Comparison of ENCODE assay signal across 10 cellular contexts in the genomic region with DNA sequence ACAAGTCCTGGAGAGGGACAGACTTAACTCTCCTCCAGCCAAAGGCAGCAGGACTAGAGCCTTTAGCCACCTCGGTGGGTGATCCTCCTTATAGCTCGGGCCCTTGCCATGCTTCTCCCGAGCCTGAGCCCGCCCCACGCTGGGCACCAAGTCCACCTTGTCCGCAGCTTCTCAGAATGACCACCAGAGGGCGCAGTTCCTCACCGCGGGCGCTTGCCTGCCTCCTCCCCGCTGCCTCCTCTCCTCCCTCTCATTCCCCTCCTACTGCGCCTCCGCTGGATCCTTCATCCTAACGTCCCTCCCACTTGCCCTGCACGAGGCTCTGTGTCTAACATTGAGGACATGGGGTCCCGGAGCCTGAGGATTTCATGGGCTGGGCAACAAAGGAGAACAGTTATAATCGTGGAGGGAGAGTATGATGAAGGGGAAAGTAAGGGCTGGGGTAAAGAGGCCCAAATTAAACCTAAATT. TPM values are rescaled to one million over a fixed set of nuclear protein-coding genes. Genes with fewer than 3 reads are reported as not detected.
DNase-seq lines count a peak whose midpoint lies in the region; ATAC-seq, FAIRE-seq and TF ChIP-seq lines count a peak whose summit lies in the region.
"Had no signal": no experiment of that assay in that cellular context is flagged by ENCODE, and none has a peak within 500 bp of the region (broad histone marks: within the 10 kb centered on the region; RNA-seq: fewer than 3 reads in every experiment).

No MANE protein-coding gene starts in this region.

- FAIRE-seq in urothelium cell line (lab: Jason Lieb, UNC) = no peak

- H3K27ac ChIP-seq in cardiac muscle cell = no peak overlapping the region
- no peak overlapping the region for H3K27ac ChIP-seq in psoas muscle
- H3K27ac ChIP-seq: BLaER1 treated with 17β-estradiol and CSF1 and Interleukin-3, amounts not matched to agents 10 nM and 100 nM had no signal

- H3K27ac Mint-ChIP-seq in activated naive CD8-positive, alpha-beta T cell treated with anti-CD3 and anti-CD28 coated beads for 36 hours = no peak overlapping the region
- H3K27ac Mint-ChIP-seq: stimulated activated naive CD8-positive, alpha-beta T cell treated with anti-CD3 and anti-CD28 coated beads, Interleukin-15, Interleukin-2, amounts not matched to agents 100 ng/mL and 50 ng/mL, for 24 hours had no signal

- peak; percentile 11 to 48 for DNase-seq in NCI-H187 (lab: John Stamatoyannopoulos, UW)
- no peak for DNase-seq in NCI-H187 treated with DMSO at 0.1 percent for 48 hours (lab: John Stamatoyannopoulos, UW)
- DNase-seq in NAMALWA (ENCODE audit: low spot score) = peak; percentile 70
- DNase-seq in SKM-1 (lab: John Stamatoyannopoulos, UW; ENCODE audit: unreplicated experiment) = peak; percentile 76
- peak; percentile 63 for DNase-seq in activated naive CD8-positive, alpha-beta T cell treated with anti-CD3 and anti-CD28 coated beads for 36 hours
- peak; percentile 82 to 90 for DNase-seq in cardiac muscle cell (ENCODE audit: low read depth in 1 of 2, low spot score in 1 of 2)
- DNase-seq in psoas muscle = peak; percentile 67 to 80
- DNase-seq in urothelium cell line (ENCODE audit: low spot score) = peak; percentile 91

- peaks cover 12% of the 10 kb centered on the region for H3K27me3 Mint-ChIP-seq in activated naive CD8-positive, alpha-beta T cell treated with anti-CD3 and anti-CD28 coated beads for 36 hours

- intact Hi-C loops in psoas muscle (cut with DNase I) = loop anchor here (2.0 to 10.0 kb wide), 3 partner anchors 141 to 161 kb away; a partner anchor contains a TSS

- H3K27me3 ChIP-seq in cardiac muscle cell = no peaks in the 10 kb centered on the region
- H3K27me3 ChIP-seq in psoas muscle (ENCODE audit: insufficient read depth in 3 of 3, low read length in 2 of 3) = no peaks in the 10 kb centered on the region
- H3K27me3 ChIP-seq: BLaER1 treated with 17β-estradiol and CSF1 and Interleukin-3, amounts not matched to agents 10 nM and 100 nM had no signal

- H3K4me3 ChIP-seq in cardiac muscle cell = no peak overlapping the region
- H3K4me3 ChIP-seq in psoas muscle = no peak overlapping the region
- H3K4me3 ChIP-seq: BLaER1 treated with 17β-estradiol and CSF1 and Interleukin-3, amounts not matched to agents 10 nM and 100 nM had no signal

- H3K9me3 ChIP-seq in cardiac muscle cell (ENCODE audit: low read depth) = no peaks in the 10 kb centered on the region
- H3K9me3 ChIP-seq in psoas muscle = no peaks in the 10 kb centered on the region

- H3K9me3 Mint-ChIP-seq in activated naive CD8-positive, alpha-beta T cell treated with anti-CD3 and anti-CD28 coated beads for 36 hours = no peaks in the 10 kb centered on the region
- H3K9me3 Mint-ChIP-seq: stimulated activated naive CD8-positive, alpha-beta T cell treated with anti-CD3 and anti-CD28 coated beads, Interleukin-15, Interleukin-2, amounts not matched to agents 100 ng/mL and 50 ng/mL, for 24 hours had no signal

- 2 to 5% (median 3%) methylated on average over 17 of the region's 17 CpGs for WGBS in psoas muscle, 3 donors

- peaks cover 4% of the 10 kb centered on the region for H3K4me1 Mint-ChIP-seq in activated naive CD8-positive, alpha-beta T cell treated with anti-CD3 and anti-CD28 coated beads for 36 hours

- TF ChIP-seq CTCF in cardiac muscle cell (IDR thresholded peaks at IDR 0.05; ENCODE audit: low read depth, low read length) (peak; percentile 94), psoas muscle (IDR thresholded peaks at IDR 0.05) (peak; percentile 91)

- no peaks in the 10 kb centered on the region for H3K36me3 ChIP-seq in cardiac muscle cell
- H3K36me3 ChIP-seq in psoas muscle (ENCODE audit: insufficient read depth in 1 of 2, low read depth in 1 of 2) = no peaks in the 10 kb centered on the region
- H3K36me3 ChIP-seq: BLaER1 treated with 17β-estradiol and CSF1 and Interleukin-3, amounts not matched to agents 10 nM and 100 nM had no signal

- H3K4me3 Mint-ChIP-seq in activated naive CD8-positive, alpha-beta T cell treated with anti-CD3 and anti-CD28 coated beads for 36 hours = no peak overlapping the region
- H3K4me3 Mint-ChIP-seq: stimulated activated naive CD8-positive, alpha-beta T cell treated with anti-CD3 and anti-CD28 coated beads, Interleukin-15, Interleukin-2, amounts not matched to agents 100 ng/mL and 50 ng/mL, for 24 hours had no signal

- H3K36me3 Mint-ChIP-seq in activated naive CD8-positive, alpha-beta T cell treated with anti-CD3 and anti-CD28 coated beads for 36 hours = no peaks in the 10 kb centered on the region

- peak; percentile 78 to 97 (median 94) for ATAC-seq in psoas muscle

- H3K4me1 ChIP-seq in cardiac muscle cell (ENCODE audit: low read depth) (no peaks in the 10 kb centered on the region), psoas muscle (no peaks in the 10 kb centered on the region)
- H3K4me1 ChIP-seq: BLaER1 treated with 17β-estradiol and CSF1 and Interleukin-3, amounts not matched to agents 10 nM and 100 nM had no signal

RNA-seq across cellular contexts. Expression of a gene that starts 11.3 kb away (rescaled TPM):
- total RNA-seq in activated naive CD8-positive, alpha-beta T cell treated with anti-CD3 and anti-CD28 coated beads for 36 hours = not detected
- total RNA-seq in cardiac muscle cell = 0.21 and 0.45 TPM in 2 replicates
- polyA plus RNA-seq in cardiac muscle cell = not detected in 2 replicates
- not detected for total RNA-seq in psoas muscle
- polyA plus RNA-seq in psoas muscle = under 1 TPM in 2 of 3 donors, not detected in 1; 0.04 to 0.19 TPM

RNA-seq across cellular contexts. Expression of a gene that starts 37.5 kb away (rescaled TPM):
- total RNA-seq in activated naive CD8-positive, alpha-beta T cell treated with anti-CD3 and anti-CD28 coated beads for 36 hours = not detected
- total RNA-seq in cardiac muscle cell (2.9 and 3.8 TPM in 2 replicates), psoas muscle (under 1 TPM; 0.14 to 0.56 (median 0.38) TPM)
- polyA plus RNA-seq in cardiac muscle cell (2.7 and 5.6 TPM in 2 replicates), psoas muscle (under 1 TPM; 0.19 to 0.26 (median 0.21) TPM)
